8 cellular contexts compared by ENCODE assay signal in genomic region chr11:17354070-17354924, GRCh38. TPM values are rescaled to one million over a fixed set of nuclear protein-coding genes. Genes with fewer than 3 reads are reported as not detected.
A peak's percentile ranks its signal among the peaks of the same experiment; 100 is the strongest.
DNase-seq lines count a peak whose midpoint lies in the region; ATAC-seq, FAIRE-seq and TF ChIP-seq lines count a peak whose summit lies in the region.

No MANE protein-coding gene starts in this region.

- no peak for ATAC-seq in GM19324 (IDR thresholded peaks at IDR 0.05; ENCODE audit: low FRiP score, unreplicated experiment)

- 0 out of 2 replicates have a peak, but pooled peaks cover 4% of the 10 kb centered on the region for H3K9me3 ChIP-seq in Caco-2
- no peaks in the 10 kb centered on the region for H3K9me3 ChIP-seq in small intestine (ENCODE audit: control insufficient read depth, low read depth)

- peak overlapping the region; percentile 91 for H3K4me3 Mint-ChIP-seq in Caco-2 (ENCODE audit: unreplicated experiment)
- peak overlapping the region; percentile 91 to 98 (median 94) for H3K4me3 Mint-ChIP-seq in brain

- H3K27ac ChIP-seq in small intestine (ENCODE audit: low read depth in 1 of 2, low read length in 1 of 2): no peak overlapping the region

- no peaks in the 10 kb centered on the region for H3K36me3 ChIP-seq in Caco-2 (ENCODE audit: control insufficient read depth, insufficient read depth, low read length)
- H3K36me3 ChIP-seq in small intestine (ENCODE audit: control insufficient read depth in 2 of 2, insufficient read depth in 2 of 2, low read length in 2 of 2): peaks cover 0 to 11% of the 10 kb centered on the region in 2 donors

- no TSS peak for BruUV-seq in Caco-2 (replicated peaks; lab: Mats Ljungman, UMichigan)

- WGBS in small intestine, 3 donors: 10 to 25% (median 20%) methylated on average over 9 of the region's 9 CpGs

- no peak for TF ChIP-seq POLR2A in H54 (IDR thresholded peaks at IDR 0.05; ENCODE audit: low read depth, low read length)

- H3K4me3 ChIP-seq in Caco-2 (ENCODE audit: low read depth, low read length) (peak overlapping the region; percentile 61), small intestine (ENCODE audit: low read depth in 1 of 2, low read length in 2 of 2) (peak overlapping the region in 1 of 2 donors; percentile 77)

- H3K4me1 ChIP-seq in Caco-2 (peaks cover 4% of the 10 kb centered on the region), small intestine (ENCODE audit: control insufficient read depth in 2 of 2, insufficient read depth in 1 of 2, low read depth in 1 of 2, low read length in 1 of 2) (no peaks in the 10 kb centered on the region)

- TF ChIP-seq CTCF in Caco-2 (IDR thresholded peaks at IDR 0.05; ENCODE audit: insufficient read depth in 1 of 2, low read depth in 1 of 2, low read length in 1 of 2, severe bottlenecking in 1 of 2, unreplicated experiment in 1 of 2) (peak; percentile 48 to 71), brain (conservative IDR thresholded peaks at IDR 0.05) (peak; percentile 67 to 81)

- H3K9me3 Mint-ChIP-seq in Caco-2 (ENCODE audit: unreplicated experiment) (no peaks in the 10 kb centered on the region), brain (peaks cover 0 to 36% (median 19%) of the 10 kb centered on the region in 5 experiments)

- FAIRE-seq in H54 (lab: Jason Lieb, UNC) (no peak), small intestine (lab: Jason Lieb, UNC) (no peak)

- CTCF ChIA-PET in Caco-2 (lab: Charles Lee): interaction anchor here (0.6 to 1.3 kb wide), 8 partner anchors 12 to 376 kb away, joined by 3 to 6 read pairs (median 4); partner anchors contain the start of gene KCNJ11

- intact Hi-C loops in Caco-2 (cut with micrococcal nuclease; ENCODE audit: unreplicated experiment): no loop called here

- H3K27me3 Mint-ChIP-seq in Caco-2 (ENCODE audit: insufficient read depth, unreplicated experiment) (no peaks in the 10 kb centered on the region), brain (peaks cover 23% of the 10 kb centered on the region)

- DNase-seq in Caco-2: peak; percentile 75 to 85
- DNase-seq in H54 (ENCODE audit: insufficient read length, low spot score): peak; percentile 60
- peak; percentile 40 to 44 for DNase-seq in NCI-H187 (lab: John Stamatoyannopoulos, UW)
- DNase-seq in T-helper 9 cell: peak; percentile 42
- peak; percentile 80 for DNase-seq in iPS-NIHi11 (ENCODE audit: low spot score)
- DNase-seq in small intestine: peak; percentile 81

- H3K27me3 ChIP-seq in Caco-2 (replicated peaks; ENCODE audit: control insufficient read depth, insufficient read depth, low read length): no peaks in the 10 kb centered on the region
- H3K27me3 ChIP-seq in small intestine (ENCODE audit: control insufficient read depth in 2 of 2, insufficient read depth in 2 of 2, low read length in 2 of 2): no peaks in the 10 kb centered on the region

- H3K4me1 Mint-ChIP-seq in Caco-2 (ENCODE audit: low read depth, unreplicated experiment): peaks cover 14% of the 10 kb centered on the region
- H3K4me1 Mint-ChIP-seq in brain: peaks cover 38% of the 10 kb centered on the region

- POLR2A ChIA-PET in Caco-2 (lab: Charles Lee): no interaction called here

- peak overlapping the region; percentile 72 for H3K27ac Mint-ChIP-seq in Caco-2 (ENCODE audit: unreplicated experiment)
- peak overlapping the region; percentile 47 to 95 (median 94) for H3K27ac Mint-ChIP-seq in brain

- H3K36me3 Mint-ChIP-seq in Caco-2 (ENCODE audit: insufficient read depth, unreplicated experiment) (peaks cover 11% of the 10 kb centered on the region), brain (peaks cover 35% of the 10 kb centered on the region)

RNA-seq across cellular contexts. Expression of gene NCR3LG1, which starts 2.7 kb away (rescaled TPM):
- 14.6 and 14.8 TPM in 2 replicates for total RNA-seq in Caco-2 (2022)
- polyA plus RNA-seq in brain (ENCODE audit: insufficient read depth, low read depth, low replicate concordance): 2.9 TPM
- 1 to 10 TPM in 1 of 3 donors, under 1 TPM in 2; 0.22 to 4.5 (median 0.81) TPM for polyA plus RNA-seq in small intestine

RNA-seq across cellular contexts. Expression of gene KCNJ11, which starts 34.2 kb away (rescaled TPM):
- 2.3 and 3.4 TPM in 2 replicates for total RNA-seq in Caco-2 (2022)
- polyA plus RNA-seq in brain (ENCODE audit: insufficient read depth, low read depth, low replicate concordance) (21.1 TPM), small intestine (1 to 10 TPM in 1 of 3 donors, not detected in 2; 1.9 TPM)
